Comparison of ENCODE assay signal across 10 cellular contexts in genomic region chr22:37282385-37282677, GRCh38. TPM values are rescaled to one million over a fixed set of nuclear protein-coding genes. Genes with fewer than 3 reads are reported as not detected.
DNase-seq lines count a peak whose midpoint lies in the region; ATAC-seq, FAIRE-seq and TF ChIP-seq lines count a peak whose summit lies in the region.
"Had no signal": no experiment of that assay in that cellular context is flagged by ENCODE, and none has a peak within 500 bp of the region (broad histone marks: within the 10 kb centered on the region; RNA-seq: fewer than 3 reads in every experiment).

A gene with protein sequence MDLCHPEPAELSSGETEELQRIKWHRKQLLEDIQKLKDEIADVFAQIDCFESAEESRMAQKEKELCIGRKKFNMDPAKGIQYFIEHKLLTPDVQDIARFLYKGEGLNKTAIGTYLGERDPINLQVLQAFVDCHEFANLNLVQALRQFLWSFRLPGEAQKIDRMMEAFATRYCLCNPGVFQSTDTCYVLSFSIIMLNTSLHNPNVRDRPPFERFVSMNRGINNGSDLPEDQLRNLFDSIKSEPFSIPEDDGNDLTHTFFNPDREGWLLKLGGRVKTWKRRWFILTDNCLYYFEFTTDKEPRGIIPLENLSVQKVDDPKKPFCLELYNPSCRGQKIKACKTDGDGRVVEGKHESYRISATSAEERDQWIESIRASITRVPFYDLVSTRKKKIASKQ (plus strand): TSS chr22:37282508. CDS start chr22:37282570, 62 bp downstream.

- ATAC-seq in activated naive CD4-positive, alpha-beta T cell treated with anti-CD3 and anti-CD28 coated beads, Interleukin-2, amount 50 U/mL, for 72 hours = peak; percentile 88 to 89
- peak; percentile 81 for ATAC-seq in mucosa of descending colon
- peak; percentile 89 for ATAC-seq in stimulated activated naive CD8-positive, alpha-beta T cell treated with anti-CD3 and anti-CD28 coated beads, Interleukin-15, amount 100 ng/mL, for 72 hours

- peak; percentile 97 for FAIRE-seq in GM19239 (lab: Jason Lieb, UNC)

- TF ChIP-seq CTCF in SU-DHL-6 (IDR thresholded peaks at IDR 0.05; ENCODE audit: insufficient read depth, low read length, poor library complexity, severe bottlenecking) (no peak), mucosa of descending colon (IDR thresholded peaks at IDR 0.05) (no peak), H9 (conservative IDR thresholded peaks at IDR 0.05) (no peak)

- H3K14ac ChIP-seq in H9 (ENCODE audit: insufficient read depth, low read length) = no peak within 1 kb of the TSS

- H3K27me3 Mint-ChIP-seq in stimulated activated naive CD8-positive, alpha-beta T cell treated with anti-CD3 and anti-CD28 coated beads, Interleukin-15, amount 100 ng/mL, for 72 hours = no peaks in the 10 kb centered on the region
- H3K27me3 Mint-ChIP-seq in H9 (ENCODE audit: low read depth) = peaks cover 41% of the 10 kb centered on the region

- peak within 1 kb of the TSS; percentile 93 to 100 for H3K27ac Mint-ChIP-seq in activated naive CD4-positive, alpha-beta T cell treated with anti-CD3 and anti-CD28 coated beads, Interleukin-2, amount 50 U/mL, for 72 hours
- peak within 1 kb of the TSS; percentile 98 to 100 for H3K27ac Mint-ChIP-seq in stimulated activated naive CD8-positive, alpha-beta T cell treated with anti-CD3 and anti-CD28 coated beads, Interleukin-15, amount 100 ng/mL, for 72 hours
- H3K27ac Mint-ChIP-seq in H9 = no peak within 1 kb of the TSS; a peak in 1 of 7 replicates

- no peak within 1 kb of the TSS for H3K4ac ChIP-seq in H9 (ENCODE audit: low read depth, low read length)

- peak; percentile 59 for DNase-seq in GM19239 (ENCODE audit: insufficient read length, low spot score)
- DNase-seq in activated naive CD4-positive, alpha-beta T cell treated with anti-CD3 and anti-CD28 coated beads, Interleukin-2, amount 50 U/mL, for 72 hours (ENCODE audit: low spot score in 2 of 2) = peak; percentile 73 to 82
- peak; percentile 68 to 93 (median 75) for DNase-seq in mucosa of descending colon
- peak; percentile 50 to 71 for DNase-seq in stimulated activated naive CD8-positive, alpha-beta T cell treated with anti-CD3 and anti-CD28 coated beads, Interleukin-15, amount 100 ng/mL, for 72 hours
- DNase-seq in H9 = no peak
- DNase-seq in SK-N-DZ (ENCODE audit: low spot score) = no peak
- no peak for DNase-seq in hippocampal formation (lab: John Stamatoyannopoulos, UW)

- H3K4me1 Mint-ChIP-seq in stimulated activated naive CD8-positive, alpha-beta T cell treated with anti-CD3 and anti-CD28 coated beads, Interleukin-15, amount 100 ng/mL, for 72 hours = peaks cover 88% of the 10 kb centered on the region
- peaks cover 17 to 31% of the 10 kb centered on the region in 2 experiments for H3K4me1 Mint-ChIP-seq in H9

- peak within 1 kb of the TSS; percentile 37 for H3K4me3 ChIP-seq in SU-DHL-6 (ENCODE audit: insufficient read depth, low read length, poor library complexity, severe bottlenecking)
- H3K4me3 ChIP-seq in mucosa of descending colon = peak within 1 kb of the TSS; percentile 14

- H3K9ac ChIP-seq in SU-DHL-6 (ENCODE audit: low read length) = peak within 1 kb of the TSS; percentile 45
- no peak within 1 kb of the TSS for H3K9ac ChIP-seq in H9 (ENCODE audit: extremely low read depth, insufficient read length, low read length)

- no peaks in the 10 kb centered on the region for H3K9me2 ChIP-seq in SU-DHL-6 (replicated peaks; ENCODE audit: insufficient read depth, low read length)

- H4K8ac ChIP-seq in H9 (replicated peaks; ENCODE audit: insufficient read length, low read depth, low read length) = no peak within 1 kb of the TSS

- intact Hi-C loops in mucosa of descending colon (cut with DNase I, micrococcal nuclease) = no loop called here

- H3K9me3 ChIP-seq in SU-DHL-6 (ENCODE audit: insufficient read depth, low read length) (no peaks in the 10 kb centered on the region), mucosa of descending colon (no peaks in the 10 kb centered on the region), H9 (ENCODE audit: control insufficient read depth, low read depth, low read length) (no peaks in the 10 kb centered on the region)

- H4K5ac ChIP-seq in H9 (ENCODE audit: insufficient read length, low read depth, low read length) = no peak within 1 kb of the TSS

- H3K56ac ChIP-seq in H9 (ENCODE audit: insufficient read length, low read depth, low read length) = no peak within 1 kb of the TSS

- no peaks in the 10 kb centered on the region for H4K20me1 ChIP-seq in SU-DHL-6 (ENCODE audit: low read depth, low read length)
- no peaks in the 10 kb centered on the region for H4K20me1 ChIP-seq in H9 (ENCODE audit: control insufficient read depth, insufficient read depth, insufficient read length)

- no peak within 1 kb of the TSS for H3K23ac ChIP-seq in H9 (ENCODE audit: insufficient read length, low read depth, low read length)

- no peaks in the 10 kb centered on the region for H3K79me1 ChIP-seq in H9 (ENCODE audit: insufficient read depth, low read depth, low read length, poor library complexity, severe bottlenecking)

- H2BK15ac ChIP-seq in H9 (ENCODE audit: low read depth, low read length) = no peak within 1 kb of the TSS

- no peak within 1 kb of the TSS for H4K91ac ChIP-seq in H9 (ENCODE audit: insufficient read length, low read depth, low read length)

- H3K36me3 ChIP-seq in SU-DHL-6 (ENCODE audit: low read length) = no peaks in the 10 kb centered on the region
- no peaks in the 10 kb centered on the region for H3K36me3 ChIP-seq in mucosa of descending colon (ENCODE audit: low read depth)

- peaks cover 15 to 52% of the 10 kb centered on the region in 2 donors for H3K36me3 Mint-ChIP-seq in activated naive CD4-positive, alpha-beta T cell treated with anti-CD3 and anti-CD28 coated beads, Interleukin-2, amount 50 U/mL, for 72 hours
- H3K36me3 Mint-ChIP-seq in H9 (ENCODE audit: insufficient read depth in 1 of 3, low read depth in 3 of 3) = no peaks in the 10 kb centered on the region; a peak in 1 of 7 replicates

- H2BK12ac ChIP-seq in H9 (ENCODE audit: insufficient read length, low read depth, low read length) = no peak within 1 kb of the TSS

- H3K4me2 ChIP-seq in SU-DHL-6 (ENCODE audit: low read depth, low read length, poor library complexity, severe bottlenecking) = peak within 1 kb of the TSS; percentile 61
- H3K4me2 ChIP-seq in H9 (ENCODE audit: insufficient read depth, insufficient read length, low read length) = no peak within 1 kb of the TSS

- H3K23me2 ChIP-seq in H9 (ENCODE audit: insufficient read length, low read depth, low read length, poor library complexity, severe bottlenecking) = no peaks in the 10 kb centered on the region

- H3K4me3 Mint-ChIP-seq in stimulated activated naive CD8-positive, alpha-beta T cell treated with anti-CD3 and anti-CD28 coated beads, Interleukin-15, amount 100 ng/mL, for 72 hours = peak within 1 kb of the TSS; percentile 95 to 98
- H3K4me3 Mint-ChIP-seq in H9 = no peak within 1 kb of the TSS
- H3K4me3 Mint-ChIP-seq: neural crest cell had no signal

- no peak within 1 kb of the TSS for H2BK20ac ChIP-seq in H9 (ENCODE audit: low read depth, low read length, poor library complexity, severe bottlenecking)

- H2BK120ac ChIP-seq in H9 (ENCODE audit: low read depth, low read length, poor library complexity, severe bottlenecking) = no peak within 1 kb of the TSS

- H3K18ac ChIP-seq in H9 (ENCODE audit: insufficient read length, low read depth, low read length) = no peak within 1 kb of the TSS

- H3K9me3 Mint-ChIP-seq in activated naive CD4-positive, alpha-beta T cell treated with anti-CD3 and anti-CD28 coated beads, Interleukin-2, amount 50 U/mL, for 72 hours = no peaks in the 10 kb centered on the region
- H3K9me3 Mint-ChIP-seq in stimulated activated naive CD8-positive, alpha-beta T cell treated with anti-CD3 and anti-CD28 coated beads, Interleukin-15, amount 100 ng/mL, for 72 hours = no peaks in the 10 kb centered on the region
- no peaks in the 10 kb centered on the region; a peak in 1 of 5 replicates for H3K9me3 Mint-ChIP-seq in H9
- H3K9me3 Mint-ChIP-seq: neural crest cell had no signal

- peaks cover 24% of the 10 kb centered on the region for H3F3A ChIP-seq in SU-DHL-6 (ENCODE audit: insufficient read depth)

- H3K79me2 ChIP-seq in SU-DHL-6 (ENCODE audit: insufficient read depth, low read length) (no peaks in the 10 kb centered on the region), H9 (ENCODE audit: insufficient read depth, low read length) (no peaks in the 10 kb centered on the region)

- no peak within 1 kb of the TSS for H2BK5ac ChIP-seq in H9 (ENCODE audit: insufficient read length, low read length)

- H3K4me1 ChIP-seq in mucosa of descending colon (ENCODE audit: low read depth) (no peaks in the 10 kb centered on the region), H9 (ENCODE audit: insufficient read depth, low read length) (no peaks in the 10 kb centered on the region; the same call in 1 of the 2 replicates)

- no peak within 1 kb of the TSS for H2AFZ ChIP-seq in SU-DHL-6 (ENCODE audit: low read depth, low read length, severe bottlenecking)
- no peak within 1 kb of the TSS for H2AFZ ChIP-seq in H9 (ENCODE audit: low read length)

- H2AK5ac ChIP-seq in H9 (ENCODE audit: insufficient read length, low read length) = no peak within 1 kb of the TSS

- no peaks in the 10 kb centered on the region for H3K27me3 ChIP-seq in SU-DHL-6 (ENCODE audit: low read length)
- H3K27me3 ChIP-seq in H9 (ENCODE audit: insufficient read depth, low read length) = no peaks in the 10 kb centered on the region

- no peak within 1 kb of the TSS for H3T11ph ChIP-seq in H9 (ENCODE audit: low read length)

- H3K27ac ChIP-seq in SU-DHL-6 (ENCODE audit: low read depth, low read length) (peak within 1 kb of the TSS; percentile 87), H9 (ENCODE audit: insufficient read length, low read depth, low read length) (no peak within 1 kb of the TSS)

- WGBS in H9 (ENCODE audit: extremely low coverage, insufficient read length, low lambda C conversion rate) = no CpG with 5 or more reads among the region's 12 CpGs

RNA-seq across cellular contexts. Expression of the gene that starts here (rescaled TPM):
- 10 to 100 TPM; 60.7 to 69.7 TPM for total RNA-seq in activated naive CD4-positive, alpha-beta T cell treated with anti-CD3 and anti-CD28 coated beads, Interleukin-2, amount 50 U/mL, for 72 hours
- total RNA-seq in mucosa of descending colon = 10 to 100 TPM in 2 of 3 donors, 1 to 10 TPM in 1; 8.7 to 13.3 (median 11.6) TPM
- not detected in 2 replicates for total RNA-seq in H9 (2021)
- not detected in 2 replicates for polyA plus RNA-seq in SK-N-DZ (2014; cell fraction: cytosol; rRNA removed)
- polyA plus RNA-seq in SK-N-DZ (2014; cell fraction: nucleus; rRNA removed) = not detected in 2 replicates
- total RNA-seq: LHCN-M2, neural crest cell had no signal

Comparison
In these comparisons a context has a peak if more than half of its experiments do, and no peak if none do; other contexts are left out.
1. RNA of the gene that starts here (total RNA-seq): 60.7 to 69.7 TPM in activated naive CD4-positive, alpha-beta T cell treated with anti-CD3 and anti-CD28 coated beads, Interleukin-2, amount 50 U/mL, for 72 hours; 8.7 to 13.3 TPM in mucosa of descending colon and not detected in H9; every median in the first group is over 4 times any median in the second.
2. DNase-seq: peak in GM19239 (single experiment), activated naive CD4-positive, alpha-beta T cell treated with anti-CD3 and anti-CD28 coated beads, Interleukin-2, amount 50 U/mL, for 72 hours (2 of 2), mucosa of descending colon (3 of 3) and stimulated activated naive CD8-positive, alpha-beta T cell treated with anti-CD3 and anti-CD28 coated beads, Interleukin-15, amount 100 ng/mL, for 72 hours (2 of 2); none in H9 (single experiment), SK-N-DZ (single experiment) and hippocampal formation (0 of 2).
3. H3K27ac Mint-ChIP-seq: peak in activated naive CD4-positive, alpha-beta T cell treated with anti-CD3 and anti-CD28 coated beads, Interleukin-2, amount 50 U/mL, for 72 hours (2 of 2) and stimulated activated naive CD8-positive, alpha-beta T cell treated with anti-CD3 and anti-CD28 coated beads, Interleukin-15, amount 100 ng/mL, for 72 hours (2 of 2); none in H9 (0 of 3).
4. H3K4me3 Mint-ChIP-seq: peak in stimulated activated naive CD8-positive, alpha-beta T cell treated with anti-CD3 and anti-CD28 coated beads, Interleukin-15, amount 100 ng/mL, for 72 hours (2 of 2); none in H9 (0 of 2).
5. Peak in every context shown above with its lines, with median percentiles within 50 percentile points of each other: ATAC-seq.